9 cellular contexts compared by ENCODE assay signal in the genomic region with DNA sequence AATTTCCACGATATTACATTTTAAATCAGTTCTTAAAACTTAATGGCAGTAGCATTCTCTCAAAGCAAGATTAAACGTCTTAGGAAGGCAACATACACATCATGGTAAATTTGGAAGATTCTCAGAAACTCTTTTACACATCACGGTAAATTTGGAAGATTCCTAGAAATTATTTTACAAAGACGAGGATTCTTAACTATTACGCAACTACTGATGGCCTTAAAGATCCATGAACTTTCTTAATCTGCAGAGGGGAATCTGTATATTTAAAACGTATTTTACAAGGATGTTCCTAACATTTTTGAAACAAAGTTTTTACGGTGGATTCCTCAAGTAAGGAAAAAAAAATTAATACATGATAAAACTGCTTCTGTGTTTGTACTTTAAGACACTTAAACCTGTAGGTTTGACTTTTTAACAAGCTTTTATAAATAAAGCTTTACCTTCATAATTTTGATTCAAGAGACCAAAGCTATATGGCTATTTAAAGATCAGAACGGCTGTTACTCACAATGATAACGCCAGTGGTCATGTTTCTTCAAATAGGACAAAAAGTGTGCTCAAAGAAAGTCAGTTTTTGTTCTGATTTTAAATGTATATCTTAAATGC. TPM values are rescaled to one million over a fixed set of nuclear protein-coding genes. Genes with fewer than 3 reads are reported as not detected.
A peak's percentile ranks its signal among the peaks of the same experiment; 100 is the strongest.
DNase-seq lines count a peak whose midpoint lies in the region; ATAC-seq and TF ChIP-seq lines count a peak whose summit lies in the region.
"Had no signal": no experiment of that assay in that cellular context is flagged by ENCODE, and none has a peak within 500 bp of the region (broad histone marks: within the 10 kb centered on the region; RNA-seq: fewer than 3 reads in every experiment).

No MANE protein-coding gene starts in this region.

- TF ChIP-seq CTCF in foreskin keratinocyte (conservative IDR thresholded peaks at IDR 0.05): no peak

- H3K27me3 ChIP-seq in foreskin keratinocyte: no peaks in the 10 kb centered on the region
- H3K27me3 ChIP-seq: body of pancreas had no signal

- no peak for DNase-seq in activated CD4-positive, alpha-beta T cell treated with anti-CD3 and anti-CD28 coated beads, Interleukin-2, amount 10 ng/mL, durations not matched to agents 7 days and 5 days
- DNase-seq in activated CD4-positive, alpha-beta T cell treated with anti-CD3 and anti-CD28 coated beads for 48 hours: no peak
- DNase-seq in T-helper 17 cell (no peak), foreskin keratinocyte (no peak), mesenteric fat pad (ENCODE audit: low spot score) (no peak), HuH-7 (ENCODE audit: low spot score) (no peak)

- POLR2A ChIA-PET in activated CD4-positive, alpha-beta T cell treated with anti-CD3 and anti-CD28 coated beads, Interleukin-2, amount 10 ng/mL, durations not matched to agents 7 days and 5 days (lab: Charles Lee): no interaction called here

- H3K9me3 ChIP-seq in T-helper 17 cell (ENCODE audit: control insufficient read depth, low read length, poor library complexity, severe bottlenecking): no peaks in the 10 kb centered on the region
- H3K9me3 ChIP-seq: body of pancreas had no signal

- peak overlapping the region; percentile 100 for H3K4me3 Mint-ChIP-seq in activated CD4-positive, alpha-beta T cell treated with anti-CD3 and anti-CD28 coated beads, Interleukin-2, amount 10 ng/mL, durations not matched to agents 7 days and 5 days
- H3K4me3 Mint-ChIP-seq in T-helper 17 cell: peak overlapping the region; percentile 98
- peak overlapping the region; percentile 90 for H3K4me3 Mint-ChIP-seq in stimulated activated memory B cell treated with anti-CD40 and anti-IgM and Interleukin-4, amounts not matched to agents 10 μg/mL and 1 μg/mL and 100 μg/mL, for 72 hours

- no peaks in the 10 kb centered on the region for H3K9me3 Mint-ChIP-seq in activated CD4-positive, alpha-beta T cell treated with anti-CD3 and anti-CD28 coated beads, Interleukin-2, amount 10 ng/mL, durations not matched to agents 7 days and 5 days
- H3K9me3 Mint-ChIP-seq in stimulated activated memory B cell treated with anti-CD40 and anti-IgM and Interleukin-4, amounts not matched to agents 10 μg/mL and 1 μg/mL and 100 μg/mL, for 72 hours: no peaks in the 10 kb centered on the region

- H3K27me3 Mint-ChIP-seq in activated CD4-positive, alpha-beta T cell treated with anti-CD3 and anti-CD28 coated beads, Interleukin-2, amount 10 ng/mL, durations not matched to agents 7 days and 5 days: no peaks in the 10 kb centered on the region
- H3K27me3 Mint-ChIP-seq in T-helper 17 cell: no peaks in the 10 kb centered on the region
- H3K27me3 Mint-ChIP-seq in stimulated activated memory B cell treated with anti-CD40 and anti-IgM and Interleukin-4, amounts not matched to agents 10 μg/mL and 1 μg/mL and 100 μg/mL, for 72 hours: no peaks in the 10 kb centered on the region

- ATAC-seq in T-helper 17 cell (no peak), foreskin keratinocyte (no peak), HG03521 (IDR thresholded peaks at IDR 0.05; ENCODE audit: unreplicated experiment) (no peak)
- ATAC-seq in stimulated activated memory B cell treated with anti-CD40 and anti-IgM and Interleukin-4, amounts not matched to agents 10 μg/mL and 1 μg/mL and 100 μg/mL, for 72 hours: no peak
- ATAC-seq: body of pancreas had no signal

- peak overlapping the region; percentile 59 for H3K27ac ChIP-seq in foreskin keratinocyte

- peaks cover 12% of the 10 kb centered on the region for H3K36me3 Mint-ChIP-seq in activated CD4-positive, alpha-beta T cell treated with anti-CD3 and anti-CD28 coated beads, Interleukin-2, amount 10 ng/mL, durations not matched to agents 7 days and 5 days (ENCODE audit: low read depth)
- peaks cover 2% of the 10 kb centered on the region for H3K36me3 Mint-ChIP-seq in T-helper 17 cell (ENCODE audit: low read depth)
- H3K36me3 Mint-ChIP-seq in stimulated activated memory B cell treated with anti-CD40 and anti-IgM and Interleukin-4, amounts not matched to agents 10 μg/mL and 1 μg/mL and 100 μg/mL, for 72 hours: no peaks in the 10 kb centered on the region

- H3K27ac Mint-ChIP-seq in activated CD4-positive, alpha-beta T cell treated with anti-CD3 and anti-CD28 coated beads, Interleukin-2, amount 10 ng/mL, durations not matched to agents 7 days and 5 days: peak overlapping the region; percentile 41
- H3K27ac Mint-ChIP-seq in T-helper 17 cell: peak overlapping the region; percentile 98
- H3K27ac Mint-ChIP-seq in stimulated activated memory B cell treated with anti-CD40 and anti-IgM and Interleukin-4, amounts not matched to agents 10 μg/mL and 1 μg/mL and 100 μg/mL, for 72 hours: peak overlapping the region; percentile 94

- peaks cover 5% of the 10 kb centered on the region for H3K4me1 ChIP-seq in foreskin keratinocyte

- H3K4me1 Mint-ChIP-seq in activated CD4-positive, alpha-beta T cell treated with anti-CD3 and anti-CD28 coated beads, Interleukin-2, amount 10 ng/mL, durations not matched to agents 7 days and 5 days: peaks cover 53% of the 10 kb centered on the region
- H3K4me1 Mint-ChIP-seq in T-helper 17 cell: peaks cover 26% of the 10 kb centered on the region
- H3K4me1 Mint-ChIP-seq in stimulated activated memory B cell treated with anti-CD40 and anti-IgM and Interleukin-4, amounts not matched to agents 10 μg/mL and 1 μg/mL and 100 μg/mL, for 72 hours: peaks cover 20% of the 10 kb centered on the region

- CTCF ChIA-PET in activated CD4-positive, alpha-beta T cell treated with anti-CD3 and anti-CD28 coated beads, Interleukin-2, amount 10 ng/mL, durations not matched to agents 7 days and 5 days (lab: Charles Lee): interaction anchor here (1.2 to 2.4 kb wide), 2 partner anchors 11 to 23 kb away, joined by 4 to 5 read pairs; no protein-coding TSS in a partner anchor

RNA-seq across cellular contexts. Expression of a gene that starts 1.7 kb away (rescaled TPM):
- total RNA-seq in activated CD4-positive, alpha-beta T cell treated with anti-CD3 and anti-CD28 coated beads, Interleukin-2, amount 10 ng/mL, durations not matched to agents 7 days and 5 days: 10 to 100 TPM; 57.9 to 62.1 TPM
- total RNA-seq in T-helper 17 cell: 10 to 100 TPM; 52.2 to 54.0 TPM
- 34.7 and 37.5 TPM in 2 replicates for total RNA-seq in foreskin keratinocyte
- polyA plus RNA-seq in foreskin keratinocyte: 8.6 and 9.6 TPM in 2 replicates
- total RNA-seq in mesenteric fat pad: 51.5 TPM

RNA-seq across cellular contexts. Expression of a gene that starts 15.2 kb away (rescaled TPM):
- 100 to 1,000 TPM; 191 to 213 TPM for total RNA-seq in activated CD4-positive, alpha-beta T cell treated with anti-CD3 and anti-CD28 coated beads, Interleukin-2, amount 10 ng/mL, durations not matched to agents 7 days and 5 days
- total RNA-seq in T-helper 17 cell (10 to 100 TPM; 80.1 to 89.2 TPM), foreskin keratinocyte (312 and 367 TPM in 2 replicates), mesenteric fat pad (269 TPM)
- polyA plus RNA-seq in foreskin keratinocyte: 489 and 557 TPM in 2 replicates

Comparison
In these comparisons a context has a peak if more than half of its experiments do, and no peak if none do; other contexts are left out.
1. H3K27ac Mint-ChIP-seq: peak in every context shown above with its lines; median percentile 98 in T-helper 17 cell; 94 in stimulated activated memory B cell treated with anti-CD40 and anti-IgM and Interleukin-4, amounts not matched to agents 10 μg/mL and 1 μg/mL and 100 μg/mL, for 72 hours; 41 in activated CD4-positive, alpha-beta T cell treated with anti-CD3 and anti-CD28 coated beads, Interleukin-2, amount 10 ng/mL, durations not matched to agents 7 days and 5 days.